Comparison of ENCODE assay signal across 1 cellular context in the genomic region with DNA sequence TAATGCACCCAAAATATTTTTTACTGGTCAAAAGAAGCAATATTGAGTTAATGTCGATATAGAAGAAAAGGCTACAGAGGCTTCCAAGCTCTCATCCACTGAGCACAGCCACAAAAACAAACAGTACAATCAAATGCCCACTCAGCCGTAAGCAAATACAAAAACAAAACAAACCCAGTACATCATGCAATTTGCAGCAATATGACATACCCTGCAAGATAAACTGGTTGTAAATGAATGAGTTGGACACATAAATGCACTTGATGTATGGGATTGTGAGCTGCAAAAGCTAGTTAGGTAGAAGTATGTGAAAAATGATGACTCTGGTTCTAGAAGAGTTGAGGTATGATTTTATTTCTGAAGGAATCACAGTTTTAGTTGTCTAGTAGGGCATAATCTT.
TF ChIP-seq lines count a peak whose summit lies in the region.

No MANE protein-coding gene starts in this region.

TF ChIP-seq in HEK293, 187 proteins besides CTCF, POLR2A, EP300 and RAD21 (continued from another document and continues in another):
- TF ChIP-seq BCL6B (tag by site-specific recombination; IDR thresholded peaks at IDR 0.05) (no peak), OSR2 (tag by site-specific recombination; IDR thresholded peaks at IDR 0.05) (peak; percentile 78), ZNF585B (tag by site-specific recombination; IDR thresholded peaks at IDR 0.05) (no peak), WT1 (tag by site-specific recombination; IDR thresholded peaks at IDR 0.05) (no peak), ZNF302 (tag by site-specific recombination; IDR thresholded peaks at IDR 0.05; ENCODE audit: low read depth) (no peak), ZNF654 (tag by site-specific recombination; IDR thresholded peaks at IDR 0.05; ENCODE audit: low read depth) (no peak), ZNF366 (tag by site-specific recombination; conservative IDR thresholded peaks at IDR 0.05) (0 out of 2 replicates have a peak, but pooled peaks have one; percentile 50), ZFP37 (tag by site-specific recombination; IDR thresholded peaks at IDR 0.05) (no peak), ZNF670 (tag by site-specific recombination; IDR thresholded peaks at IDR 0.05; ENCODE audit: low read depth) (no peak), PRDM4 (tag by site-specific recombination; IDR thresholded peaks at IDR 0.05) (peak; percentile 43; the same call in 1 of the 2 replicates), ZNF561 (tag by site-specific recombination; IDR thresholded peaks at IDR 0.05; ENCODE audit: borderline replicate concordance) (0 out of 2 replicates have a peak, but pooled peaks have one; percentile 21), ZNF707 (tag by site-specific recombination; IDR thresholded peaks at IDR 0.05) (no peak), ZNF514 (tag by site-specific recombination; IDR thresholded peaks at IDR 0.05) (no peak), ZNF792 (tag by site-specific recombination; IDR thresholded peaks at IDR 0.05) (0 out of 2 replicates have a peak, but pooled peaks have one; percentile 14), ZNF626 (tag by site-specific recombination; IDR thresholded peaks at IDR 0.05) (no peak), SALL2 (tag by site-specific recombination; IDR thresholded peaks at IDR 0.05; ENCODE audit: borderline replicate concordance) (no peak), MEIS1 (CRISPR knock-in tag; IDR thresholded peaks at IDR 0.05; ENCODE audit: borderline replicate concordance) (no peak), GLI2 (tag by site-specific recombination; IDR thresholded peaks at IDR 0.05; ENCODE audit: borderline replicate concordance, low read depth) (no peak), ZNF548 (tag by site-specific recombination; IDR thresholded peaks at IDR 0.05) (no peak), ZIC2 (tag by site-specific recombination; IDR thresholded peaks at IDR 0.05) (no peak), EGR2 (tag by site-specific recombination; IDR thresholded peaks at IDR 0.05; ENCODE audit: low read depth) (no peak), RBAK (tag by site-specific recombination; IDR thresholded peaks at IDR 0.05) (no peak), ZXDB (tag by site-specific recombination; IDR thresholded peaks at IDR 0.05) (peak; percentile 38; the same call in 1 of the 2 replicates), ZNF521 (tag by site-specific recombination; IDR thresholded peaks at IDR 0.05) (no peak), KLF7 (tag by site-specific recombination; IDR thresholded peaks at IDR 0.05; ENCODE audit: borderline replicate concordance) (no peak), GLIS1 (tag by site-specific recombination; IDR thresholded peaks at IDR 0.05) (no peak), ZNF747 (tag by site-specific recombination; IDR thresholded peaks at IDR 0.05) (no peak), ZNF211 (tag by site-specific recombination; IDR thresholded peaks at IDR 0.05; ENCODE audit: low read depth) (no peak), ZNF202 (tag by site-specific recombination; IDR thresholded peaks at IDR 0.05; ENCODE audit: borderline replicate concordance) (no peak), ZNF629 (tag by site-specific recombination; IDR thresholded peaks at IDR 0.05) (peak; percentile 64; the same call in 1 of the 2 replicates), PATZ1 (tag by site-specific recombination; IDR thresholded peaks at IDR 0.05) (no peak), ZNF214 (tag by site-specific recombination; IDR thresholded peaks at IDR 0.05; ENCODE audit: borderline replicate concordance) (no peak), ZNF426 (tag by site-specific recombination; IDR thresholded peaks at IDR 0.05) (no peak), ZNF10 (tag by site-specific recombination; IDR thresholded peaks at IDR 0.05) (no peak), ZNF324 (tag by site-specific recombination; IDR thresholded peaks at IDR 0.05) (no peak; the same call in 1 of the 2 replicates)
- TF ChIP-seq, protein P1, sequence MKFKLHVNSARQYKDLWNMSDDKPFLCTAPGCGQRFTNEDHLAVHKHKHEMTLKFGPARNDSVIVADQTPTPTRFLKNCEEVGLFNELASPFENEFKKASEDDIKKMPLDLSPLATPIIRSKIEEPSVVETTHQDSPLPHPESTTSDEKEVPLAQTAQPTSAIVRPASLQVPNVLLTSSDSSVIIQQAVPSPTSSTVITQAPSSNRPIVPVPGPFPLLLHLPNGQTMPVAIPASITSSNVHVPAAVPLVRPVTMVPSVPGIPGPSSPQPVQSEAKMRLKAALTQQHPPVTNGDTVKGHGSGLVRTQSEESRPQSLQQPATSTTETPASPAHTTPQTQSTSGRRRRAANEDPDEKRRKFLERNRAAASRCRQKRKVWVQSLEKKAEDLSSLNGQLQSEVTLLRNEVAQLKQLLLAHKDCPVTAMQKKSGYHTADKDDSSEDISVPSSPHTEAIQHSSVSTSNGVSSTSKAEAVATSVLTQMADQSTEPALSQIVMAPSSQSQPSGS (tag by site-specific recombination; IDR thresholded peaks at IDR 0.05; ENCODE audit: low read depth), result peak; percentile 72; the same call in 1 of the 2 replicates
- TF ChIP-seq, protein P2, sequence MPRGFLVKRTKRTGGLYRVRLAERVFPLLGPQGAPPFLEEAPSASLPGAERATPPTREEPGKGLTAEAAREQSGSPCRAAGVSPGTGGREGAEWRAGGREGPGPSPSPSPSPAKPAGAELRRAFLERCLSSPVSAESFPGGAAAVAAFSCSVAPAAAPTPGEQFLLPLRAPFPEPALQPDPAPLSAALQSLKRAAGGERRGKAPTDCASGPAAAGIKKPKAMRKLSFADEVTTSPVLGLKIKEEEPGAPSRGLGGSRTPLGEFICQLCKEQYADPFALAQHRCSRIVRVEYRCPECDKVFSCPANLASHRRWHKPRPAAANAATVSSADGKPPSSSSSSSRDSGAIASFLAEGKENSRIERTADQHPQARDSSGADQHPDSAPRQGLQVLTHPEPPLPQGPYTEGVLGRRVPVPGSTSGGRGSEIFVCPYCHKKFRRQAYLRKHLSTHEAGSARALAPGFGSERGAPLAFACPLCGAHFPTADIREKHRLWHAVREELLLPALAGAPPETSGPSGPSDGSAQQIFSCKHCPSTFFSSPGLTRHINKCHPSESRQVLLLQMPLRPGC (tag by site-specific recombination; IDR thresholded peaks at IDR 0.05), result peak; percentile 76
- TF ChIP-seq, protein P3, sequence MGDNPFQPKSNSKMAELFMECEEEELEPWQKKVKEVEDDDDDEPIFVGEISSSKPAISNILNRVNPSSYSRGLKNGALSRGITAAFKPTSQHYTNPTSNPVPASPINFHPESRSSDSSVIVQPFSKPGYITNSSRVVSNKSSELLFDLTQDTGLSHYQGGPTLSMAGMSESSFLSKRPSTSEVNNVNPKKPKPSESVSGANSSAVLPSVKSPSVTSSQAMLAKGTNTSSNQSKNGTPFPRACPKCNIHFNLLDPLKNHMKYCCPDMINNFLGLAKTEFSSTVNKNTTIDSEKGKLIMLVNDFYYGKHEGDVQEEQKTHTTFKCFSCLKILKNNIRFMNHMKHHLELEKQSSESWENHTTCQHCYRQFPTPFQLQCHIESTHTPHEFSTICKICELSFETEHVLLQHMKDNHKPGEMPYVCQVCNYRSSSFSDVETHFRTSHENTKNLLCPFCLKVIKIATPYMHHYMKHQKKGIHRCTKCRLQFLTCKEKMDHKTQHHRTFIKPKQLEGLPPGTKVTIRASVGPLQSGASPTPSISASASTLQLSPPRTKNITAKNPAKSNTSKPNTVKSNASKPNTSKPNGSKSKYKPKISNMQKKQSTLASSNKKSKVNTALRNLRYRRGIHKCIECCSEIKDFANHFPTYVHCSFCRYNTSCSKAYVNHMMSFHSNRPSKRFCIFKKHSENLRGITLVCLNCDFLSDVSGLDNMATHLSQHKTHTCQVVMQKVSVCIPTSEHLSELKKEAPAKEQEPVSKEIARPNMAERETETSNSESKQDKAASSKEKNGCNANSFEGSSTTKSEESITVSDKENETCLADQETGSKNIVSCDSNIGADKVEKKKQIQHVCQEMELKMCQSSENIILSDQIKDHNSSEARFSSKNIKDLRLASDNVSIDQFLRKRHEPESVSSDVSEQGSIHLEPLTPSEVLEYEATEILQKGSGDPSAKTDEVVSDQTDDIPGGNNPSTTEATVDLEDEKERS (tag by site-specific recombination; IDR thresholded peaks at IDR 0.05), result no peak
- TF ChIP-seq, protein P4, sequence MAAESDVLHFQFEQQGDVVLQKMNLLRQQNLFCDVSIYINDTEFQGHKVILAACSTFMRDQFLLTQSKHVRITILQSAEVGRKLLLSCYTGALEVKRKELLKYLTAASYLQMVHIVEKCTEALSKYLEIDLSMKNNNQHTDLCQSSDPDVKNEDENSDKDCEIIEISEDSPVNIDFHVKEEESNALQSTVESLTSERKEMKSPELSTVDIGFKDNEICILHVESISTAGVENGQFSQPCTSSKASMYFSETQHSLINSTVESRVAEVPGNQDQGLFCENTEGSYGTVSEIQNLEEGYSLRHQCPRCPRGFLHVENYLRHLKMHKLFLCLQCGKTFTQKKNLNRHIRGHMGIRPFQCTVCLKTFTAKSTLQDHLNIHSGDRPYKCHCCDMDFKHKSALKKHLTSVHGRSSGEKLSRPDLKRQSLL (tag by site-specific recombination; IDR thresholded peaks at IDR 0.05), result no peak
- TF ChIP-seq, protein P5, sequence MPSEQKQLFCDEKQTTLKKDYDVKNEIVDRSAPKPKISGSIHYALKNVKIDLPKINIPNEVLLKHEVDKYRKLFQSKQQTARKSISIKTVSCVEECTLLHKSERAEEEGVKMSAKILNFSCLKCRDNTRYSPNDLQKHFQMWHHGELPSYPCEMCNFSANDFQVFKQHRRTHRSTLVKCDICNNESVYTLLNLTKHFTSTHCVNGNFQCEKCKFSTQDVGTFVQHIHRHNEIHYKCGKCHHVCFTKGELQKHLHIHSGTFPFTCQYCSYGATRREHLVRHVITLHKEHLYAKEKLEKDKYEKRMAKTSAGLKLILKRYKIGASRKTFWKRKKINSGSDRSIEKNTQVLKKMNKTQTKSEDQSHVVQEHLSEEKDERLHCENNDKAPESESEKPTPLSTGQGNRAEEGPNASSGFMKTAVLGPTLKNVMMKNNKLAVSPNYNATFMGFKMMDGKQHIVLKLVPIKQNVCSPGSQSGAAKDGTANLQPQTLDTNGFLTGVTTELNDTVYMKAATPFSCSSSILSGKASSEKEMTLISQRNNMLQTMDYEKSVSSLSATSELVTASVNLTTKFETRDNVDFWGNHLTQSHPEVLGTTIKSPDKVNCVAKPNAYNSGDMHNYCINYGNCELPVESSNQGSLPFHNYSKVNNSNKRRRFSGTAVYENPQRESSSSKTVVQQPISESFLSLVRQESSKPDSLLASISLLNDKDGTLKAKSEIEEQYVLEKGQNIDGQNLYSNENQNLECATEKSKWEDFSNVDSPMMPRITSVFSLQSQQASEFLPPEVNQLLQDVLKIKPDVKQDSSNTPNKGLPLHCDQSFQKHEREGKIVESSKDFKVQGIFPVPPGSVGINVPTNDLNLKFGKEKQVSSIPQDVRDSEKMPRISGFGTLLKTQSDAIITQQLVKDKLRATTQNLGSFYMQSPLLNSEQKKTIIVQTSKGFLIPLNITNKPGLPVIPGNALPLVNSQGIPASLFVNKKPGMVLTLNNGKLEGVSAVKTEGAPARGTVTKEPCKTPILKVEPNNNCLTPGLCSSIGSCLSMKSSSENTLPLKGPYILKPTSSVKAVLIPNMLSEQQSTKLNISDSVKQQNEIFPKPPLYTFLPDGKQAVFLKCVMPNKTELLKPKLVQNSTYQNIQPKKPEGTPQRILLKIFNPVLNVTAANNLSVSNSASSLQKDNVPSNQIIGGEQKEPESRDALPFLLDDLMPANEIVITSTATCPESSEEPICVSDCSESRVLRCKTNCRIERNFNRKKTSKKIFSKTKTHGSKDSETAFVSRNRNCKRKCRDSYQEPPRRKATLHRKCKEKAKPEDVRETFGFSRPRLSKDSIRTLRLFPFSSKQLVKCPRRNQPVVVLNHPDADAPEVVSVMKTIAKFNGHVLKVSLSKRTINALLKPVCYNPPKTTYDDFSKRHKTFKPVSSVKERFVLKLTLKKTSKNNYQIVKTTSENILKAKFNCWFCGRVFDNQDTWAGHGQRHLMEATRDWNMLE (tag by site-specific recombination; conservative IDR thresholded peaks at IDR 0.05; ENCODE audit: low read depth), result 0 out of 2 replicates have a peak, but pooled peaks have one; percentile 25
